In the genomic region with DNA sequence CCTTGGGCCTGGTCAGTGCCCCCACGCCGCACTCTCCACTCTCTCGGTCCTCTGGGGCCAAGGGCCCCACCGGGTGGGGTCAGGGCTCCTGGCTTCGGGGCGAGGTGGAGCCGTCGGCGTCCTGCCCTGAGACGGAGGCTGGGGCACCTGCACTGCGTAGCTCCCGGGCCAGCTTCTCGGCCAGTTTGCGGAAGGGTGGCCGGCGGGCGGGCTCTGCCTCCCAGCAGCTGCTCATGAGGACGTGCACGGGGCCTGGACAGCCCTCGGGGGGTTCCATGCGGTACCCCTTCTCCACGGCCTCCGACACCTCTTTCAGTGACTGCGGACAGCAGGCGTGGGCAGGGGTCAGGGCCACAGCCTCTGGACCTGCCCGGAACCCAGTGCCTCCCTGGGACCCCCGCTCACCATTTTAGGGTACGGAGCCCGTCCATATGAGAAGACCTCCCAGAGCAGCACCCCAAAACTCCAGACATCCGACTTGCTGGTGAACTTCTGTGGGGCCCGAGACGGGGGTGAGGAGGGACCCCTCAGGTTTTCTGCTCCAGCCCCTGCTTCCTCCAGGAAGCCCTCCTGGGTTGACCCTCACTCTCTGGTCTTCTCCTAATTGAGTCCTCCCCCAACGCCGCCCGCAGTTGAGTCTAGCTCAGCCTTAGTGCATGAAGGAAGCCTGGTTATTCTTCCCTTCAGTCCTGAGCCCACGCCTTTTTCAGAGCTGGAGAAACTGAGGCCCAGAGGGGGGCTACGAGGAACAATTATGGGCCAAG, we compare ENCODE assay signal across 37 cellular contexts. TPM values are rescaled to one million over a fixed set of nuclear protein-coding genes. Genes with fewer than 3 reads are reported as not detected.
"Had no signal": no experiment of that assay in that cellular context is flagged by ENCODE, and none has a peak within 500 bp of the region (broad histone marks: within the 10 kb centered on the region; RNA-seq: fewer than 3 reads in every experiment).

No MANE protein-coding gene starts in this region.

- H3K4me1 ChIP-seq: ascending aorta had no signal

- H3K9me3 Mint-ChIP-seq: activated naive CD4-positive, alpha-beta T cell treated with anti-CD3 and anti-CD28 coated beads, Interleukin-2, amount 50 U/mL, for 24 hours had no signal

- FAIRE-seq: RCC 7860 had no signal

- H3K4me2 ChIP-seq: KMS-11 had no signal

- H3K36me3 ChIP-seq: ascending aorta, cardiac muscle cell had no signal

- ATAC-seq: activated CD4-positive, alpha-beta T cell treated with anti-CD3 and anti-CD28 coated beads for 36 hours; PC-3; Right ventricle myocardium inferior had no signal

- H3K4me3 ChIP-seq: ascending aorta, cardiac muscle cell had no signal

- DNase-seq: activated CD4-positive, alpha-beta T cell treated with anti-CD3 and anti-CD28 coated beads for 36 hours; activated CD4-positive, alpha-beta T cell treated with anti-CD3 and anti-CD28 coated beads, Interleukin-2, amount 10 ng/mL, durations not matched to agents 7 days and 5 days; activated CD4-positive, alpha-beta T cell treated with anti-CD3 and anti-CD28 coated beads, Interleukin-2, amount 50 U/mL, for 48 hours; activated CD8-positive, alpha-beta memory T cell treated with anti-CD3 and anti-CD28 coated beads, Interleukin-2, amount 50 U/mL, for 4 hours; activated effector memory CD4-positive, alpha-beta T cell treated with anti-CD3 and anti-CD28 coated beads, Interleukin-2, amount 50 U/mL, for 16 hours; activated naive CD4-positive, alpha-beta T cell; activated naive CD8-positive, alpha-beta T cell treated with anti-CD3 and anti-CD28 coated beads, Interleukin-2, amount 10 ng/mL, durations not matched to agents 7 days and 5 days; activated T-cell treated with anti-CD3 and anti-CD28 coated beads, Interleukin-2, amount 50 U/mL, for 48 hours; amygdala; MM.1S; NCI-H1092 treated with DMSO at 0.1 percent for 48 hours; NCI-H1417; NCI-H146; NCI-H187; NCI-H2029 treated with DMSO at 0.1 percent for 48 hours; NCI-H2107; NCI-H2171; NCI-H510A; NCI-H526; NCI-H748 treated with DMSO at 0.1 percent for 48 hours; NK-92 treated with Interleukin-12 subunit alpha and Interleukin-12 subunit beta, amount 100 ng/mL, for 24 hours; PC-3; SIG-M5; T1000 had no signal

- H3K9ac ChIP-seq: KMS-11 had no signal

- H3K4me3 Mint-ChIP-seq: activated CD4-positive, alpha-beta T cell treated with anti-CD3 and anti-CD28 coated beads for 36 hours; activated CD4-positive, alpha-beta T cell treated with anti-CD3 and anti-CD28 coated beads, Interleukin-2, amount 10 ng/mL, durations not matched to agents 7 days and 5 days; activated naive CD4-positive, alpha-beta T cell treated with anti-CD3 and anti-CD28 coated beads, Interleukin-2, amount 50 U/mL, for 24 hours; activated naive CD8-positive, alpha-beta T cell treated with anti-CD3 and anti-CD28 coated beads, Interleukin-2, amount 10 ng/mL, durations not matched to agents 7 days and 5 days; central memory CD8-positive, alpha-beta T cell had no signal

- H3K27ac Mint-ChIP-seq: activated CD4-positive, alpha-beta T cell treated with anti-CD3 and anti-CD28 coated beads for 36 hours; activated CD4-positive, alpha-beta T cell treated with anti-CD3 and anti-CD28 coated beads, Interleukin-2, amount 10 ng/mL, durations not matched to agents 7 days and 5 days; activated naive CD4-positive, alpha-beta T cell treated with anti-CD3 and anti-CD28 coated beads, Interleukin-2, amount 50 U/mL, for 24 hours; activated naive CD8-positive, alpha-beta T cell treated with anti-CD3 and anti-CD28 coated beads, Interleukin-2, amount 10 ng/mL, durations not matched to agents 7 days and 5 days had no signal

- H3K27me3 Mint-ChIP-seq: activated CD4-positive, alpha-beta T cell treated with anti-CD3 and anti-CD28 coated beads for 36 hours; activated CD4-positive, alpha-beta T cell treated with anti-CD3 and anti-CD28 coated beads, Interleukin-2, amount 10 ng/mL, durations not matched to agents 7 days and 5 days; activated naive CD4-positive, alpha-beta T cell treated with anti-CD3 and anti-CD28 coated beads, Interleukin-2, amount 50 U/mL, for 24 hours; activated naive CD8-positive, alpha-beta T cell treated with anti-CD3 and anti-CD28 coated beads, Interleukin-2, amount 10 ng/mL, durations not matched to agents 7 days and 5 days; central memory CD8-positive, alpha-beta T cell had no signal

- H3K27ac ChIP-seq: ascending aorta, cardiac muscle cell, KMS-11, RWPE1 had no signal

- H3K27me3 ChIP-seq: ascending aorta, cardiac muscle cell had no signal

- H3K4me1 Mint-ChIP-seq: activated CD4-positive, alpha-beta T cell treated with anti-CD3 and anti-CD28 coated beads for 36 hours; activated naive CD4-positive, alpha-beta T cell treated with anti-CD3 and anti-CD28 coated beads, Interleukin-2, amount 50 U/mL, for 24 hours had no signal

RNA-seq across cellular contexts. Expression of gene RAX2, which starts 6.3 kb away (rescaled TPM):
- total RNA-seq: activated CD4-positive, alpha-beta T cell treated with anti-CD3 and anti-CD28 coated beads for 36 hours; activated CD4-positive, alpha-beta T cell treated with anti-CD3 and anti-CD28 coated beads, Interleukin-2, amount 10 ng/mL, durations not matched to agents 7 days and 5 days; activated naive CD8-positive, alpha-beta T cell treated with anti-CD3 and anti-CD28 coated beads, Interleukin-2, amount 10 ng/mL, durations not matched to agents 7 days and 5 days; ascending aorta; cardiac muscle cell; LHCN-M2; PC-3; Right ventricle myocardium inferior; SK-MEL-5; T-helper 1 cell treated with Interleukin-12 subunit alpha and Interleukin-12 subunit beta and Interleukin-4 antibody, amounts not matched to agents 30 ng/mL and 1 ng/mL, for 36 hours; T-helper 2 cell treated with Interferon-gamma antibody and Interleukin-4, amounts not matched to agents 100 ng/mL and 5 ng/mL, for 36 hours had no signal
- polyA plus RNA-seq: adipose tissue, cardiac muscle cell had no signal

RNA-seq across cellular contexts. Expression of gene MATK, which starts 7.9 kb away (rescaled TPM):
- total RNA-seq: ascending aorta, LHCN-M2, PC-3 had no signal
